ENCODE assay signal across 30 cellular contexts in the genomic region with DNA sequence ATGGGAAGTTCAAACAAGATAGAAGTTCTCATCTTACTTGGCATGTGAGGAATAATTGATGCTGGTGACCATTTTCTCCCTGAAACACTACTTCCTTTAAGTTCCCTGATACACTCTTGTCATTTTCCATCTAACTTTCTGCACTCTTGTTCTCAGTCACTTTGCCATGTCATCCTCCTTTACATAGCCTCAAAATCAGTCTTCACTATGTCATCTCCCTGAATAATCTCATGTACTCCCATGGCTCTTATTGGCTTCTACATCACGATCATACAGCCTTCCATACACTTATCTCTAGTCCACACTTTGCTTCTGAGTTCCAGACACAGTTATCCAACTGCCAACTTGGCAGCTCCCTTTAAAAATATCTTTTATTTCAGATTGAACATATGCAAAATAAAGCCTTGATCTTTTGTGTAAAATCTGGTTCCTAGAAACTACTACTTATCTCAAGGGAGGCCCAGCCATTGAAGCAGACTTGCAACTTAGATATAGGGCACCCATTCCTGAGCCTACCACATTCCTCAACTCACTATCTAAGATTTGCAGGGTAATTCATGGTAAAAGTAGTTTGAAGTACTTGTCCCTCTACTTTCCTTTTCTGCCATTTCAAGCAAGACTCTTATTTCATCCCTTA.
"Had no signal": no experiment of that assay in that cellular context is flagged by ENCODE, and none has a peak within 500 bp of the region (broad histone marks: within the 10 kb centered on the region; RNA-seq: fewer than 3 reads in every experiment).

No MANE protein-coding gene starts in this region.

- H2AFZ ChIP-seq: hepatocyte, neural progenitor cell had no signal

- H3K79me2 ChIP-seq: hepatocyte had no signal

- H3K4me1 Mint-ChIP-seq: endodermal cell; naive B cell; nephron; stimulated activated naive CD8-positive, alpha-beta T cell treated with anti-CD3 and anti-CD28 coated beads, Interleukin-15, amount 100 ng/mL, for 72 hours had no signal

- H3K27me3 ChIP-seq: esophagus muscularis mucosa, foreskin keratinocyte, gastroesophageal sphincter, heart left ventricle, hepatocyte, left lung, neural progenitor cell, right atrium auricular region, thyroid gland, vagina had no signal

- H3K27ac ChIP-seq: epithelial cell of prostate, esophagus muscularis mucosa, foreskin keratinocyte, gastroesophageal sphincter, heart left ventricle, hepatocyte, left lung, neural progenitor cell, prostate gland, right atrium auricular region, thyroid gland, vagina had no signal

- ATAC-seq: foreskin keratinocyte; gastroesophageal sphincter; heart left ventricle; left cardiac atrium; left lung; mucosa of descending colon; sciatic nerve; stimulated activated naive CD8-positive, alpha-beta T cell treated with anti-CD3 and anti-CD28 coated beads, Interleukin-15, amount 100 ng/mL, for 72 hours had no signal

- H3K4me1 ChIP-seq: esophagus muscularis mucosa, foreskin keratinocyte, gastroesophageal sphincter, heart left ventricle, left lung, neural progenitor cell, prostate gland, right atrium auricular region, thyroid gland, vagina had no signal

- H3K36me3 Mint-ChIP-seq: mesothelial cell of epicardium, naive B cell, neural progenitor cell had no signal

- H3K9ac ChIP-seq: neural progenitor cell had no signal

- H3K27me3 Mint-ChIP-seq: dendritic cell treated with granulocyte-macrophage colony-stimulating factor and Interleukin-4, amounts not matched to agents 40 ng/mL and 50 ng/mL, for 4 days; naive B cell; stimulated activated naive CD8-positive, alpha-beta T cell treated with anti-CD3 and anti-CD28 coated beads, Interleukin-15, amount 100 ng/mL, for 72 hours had no signal

- DNase-seq: effector CD8-positive, alpha-beta T cell; endodermal cell; foreskin keratinocyte; heart left ventricle; left cardiac atrium; left lung; mesenchymal stem cell; mucosa of descending colon; naive B cell; stimulated activated CD4-positive, alpha-beta T cell treated with anti-CD3 and anti-CD28 coated beads, Interleukin-12 subunit alpha, Interleukin-12 subunit beta, amount 100 ng/mL, for 4 hours; stimulated activated CD4-positive, alpha-beta T cell treated with anti-CD3 and anti-CD28 coated beads, Interleukin-1b, Interleukin-23, amount 100 ng/mL, for 48 hours; stimulated activated CD4-positive, alpha-beta T cell treated with anti-CD3 and anti-CD28 coated beads, Interleukin-4, amount 100 ng/mL, for 1 hour; stimulated activated CD8-positive, alpha-beta memory T cell treated with anti-CD3 and anti-CD28 coated beads, Interleukin-4, amount 100 ng/mL, for 48 hours; stimulated activated naive CD4-positive, alpha-beta T cell; stimulated activated naive CD8-positive, alpha-beta T cell treated with anti-CD3 and anti-CD28 coated beads, Interleukin-15, amount 100 ng/mL, for 72 hours; thyroid gland; trophoblast cell had no signal

- H3K9me3 Mint-ChIP-seq: dendritic cell treated with granulocyte-macrophage colony-stimulating factor and Interleukin-4, amounts not matched to agents 40 ng/mL and 50 ng/mL, for 4 days; endodermal cell; neural progenitor cell had no signal

- H3K9me3 ChIP-seq: esophagus muscularis mucosa, heart left ventricle, left lung, mucosa of descending colon, prostate gland, right atrium auricular region, thyroid gland, vagina had no signal

- H3K4me2 ChIP-seq: hepatocyte, neural progenitor cell, smooth muscle cell had no signal

- H3K4me3 Mint-ChIP-seq: dendritic cell treated with granulocyte-macrophage colony-stimulating factor and Interleukin-4, amounts not matched to agents 40 ng/mL and 50 ng/mL, for 4 days; endodermal cell; mesothelial cell of epicardium; naive B cell; nephron; neural progenitor cell; stimulated activated naive CD8-positive, alpha-beta T cell treated with anti-CD3 and anti-CD28 coated beads, Interleukin-15, amount 100 ng/mL, for 72 hours had no signal

- H3K36me3 ChIP-seq: esophagus muscularis mucosa, gastroesophageal sphincter, heart left ventricle, left lung, neural progenitor cell, prostate gland, right atrium auricular region, thyroid gland, vagina had no signal

- H3K4me3 ChIP-seq: esophagus muscularis mucosa, gastroesophageal sphincter, heart left ventricle, hepatocyte, left lung, mucosa of descending colon, neural progenitor cell, prostate gland, right atrium auricular region, smooth muscle cell, thyroid gland, vagina had no signal

- H3K27ac Mint-ChIP-seq: dendritic cell treated with granulocyte-macrophage colony-stimulating factor and Interleukin-4, amounts not matched to agents 40 ng/mL and 50 ng/mL, for 4 days; endodermal cell; naive B cell; neural progenitor cell; stimulated activated naive CD8-positive, alpha-beta T cell treated with anti-CD3 and anti-CD28 coated beads, Interleukin-15, amount 100 ng/mL, for 72 hours had no signal
